In the genomic region with DNA sequence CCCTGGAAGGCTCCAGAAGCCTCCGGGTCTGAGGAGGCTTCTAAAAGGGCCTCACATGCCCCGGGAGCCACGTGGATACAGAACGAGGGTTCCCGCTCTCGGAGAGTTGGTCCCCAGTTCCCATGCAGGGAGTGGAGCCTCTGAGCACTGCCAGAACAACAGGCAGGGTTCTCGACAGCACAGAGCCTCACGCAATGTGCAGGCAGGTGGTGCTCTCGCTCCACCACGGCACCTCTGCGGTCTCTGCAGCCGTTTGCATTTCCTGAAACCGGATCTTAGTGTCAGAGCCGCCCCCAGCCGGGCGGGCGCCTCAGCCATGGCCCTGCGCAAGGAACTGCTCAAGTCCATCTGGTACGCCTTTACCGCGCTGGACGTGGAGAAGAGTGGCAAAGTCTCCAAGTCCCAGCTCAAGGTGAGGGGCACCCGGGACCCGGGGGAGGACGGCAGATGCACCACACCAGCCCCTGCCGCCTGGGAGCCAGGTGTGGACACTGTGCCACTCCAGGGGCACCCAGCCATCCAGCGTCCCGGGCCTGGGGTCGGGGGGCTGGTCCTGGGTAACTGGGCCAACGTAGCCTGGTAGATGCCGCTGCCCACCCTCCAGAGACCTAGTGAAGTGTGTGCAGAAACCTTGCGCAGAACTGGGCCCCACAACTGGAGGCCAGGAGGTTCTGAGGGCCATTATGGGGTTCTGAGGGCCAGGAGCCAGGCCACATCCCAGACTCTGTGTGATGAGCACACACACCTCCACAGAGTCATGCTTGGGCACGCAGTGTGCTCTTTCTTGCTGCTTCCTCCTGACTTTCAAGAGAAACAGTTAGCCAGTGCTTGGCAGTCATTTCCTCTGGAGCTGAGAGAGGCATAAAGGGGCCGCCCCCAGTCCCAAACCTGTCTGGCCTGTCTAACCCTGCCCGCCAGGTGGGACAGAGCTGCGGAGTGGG, we compare ENCODE assay signal across 8 cellular contexts. TPM values are rescaled to one million over a fixed set of nuclear protein-coding genes. Genes with fewer than 3 reads are reported as not detected.
DNase-seq lines count a peak whose midpoint lies in the region; ATAC-seq, FAIRE-seq and TF ChIP-seq lines count a peak whose summit lies in the region.

A gene with protein sequence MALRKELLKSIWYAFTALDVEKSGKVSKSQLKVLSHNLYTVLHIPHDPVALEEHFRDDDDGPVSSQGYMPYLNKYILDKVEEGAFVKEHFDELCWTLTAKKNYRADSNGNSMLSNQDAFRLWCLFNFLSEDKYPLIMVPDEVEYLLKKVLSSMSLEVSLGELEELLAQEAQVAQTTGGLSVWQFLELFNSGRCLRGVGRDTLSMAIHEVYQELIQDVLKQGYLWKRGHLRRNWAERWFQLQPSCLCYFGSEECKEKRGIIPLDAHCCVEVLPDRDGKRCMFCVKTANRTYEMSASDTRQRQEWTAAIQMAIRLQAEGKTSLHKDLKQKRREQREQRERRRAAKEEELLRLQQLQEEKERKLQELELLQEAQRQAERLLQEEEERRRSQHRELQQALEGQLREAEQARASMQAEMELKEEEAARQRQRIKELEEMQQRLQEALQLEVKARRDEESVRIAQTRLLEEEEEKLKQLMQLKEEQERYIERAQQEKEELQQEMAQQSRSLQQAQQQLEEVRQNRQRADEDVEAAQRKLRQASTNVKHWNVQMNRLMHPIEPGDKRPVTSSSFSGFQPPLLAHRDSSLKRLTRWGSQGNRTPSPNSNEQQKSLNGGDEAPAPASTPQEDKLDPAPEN (plus strand): TSS at position 278 of the 941 bp plus-strand sequence. CDS start 39 bp downstream, at position 317.

- H3K27ac ChIP-seq in GM23338 (ENCODE audit: low read depth) (peak within 1 kb of the TSS; percentile 76; the same call in 1 of the 2 replicates), MM.1S (ENCODE audit: low read length) (peak within 1 kb of the TSS; percentile 58), cardiac muscle cell (no peak within 1 kb of the TSS), prostate gland (peak within 1 kb of the TSS; percentile 86 to 88)

- no peaks in the 10 kb centered on the region for H3K9me2 ChIP-seq in GM23338 (ENCODE audit: insufficient read depth)
- H3K9me2 ChIP-seq in MM.1S (replicated peaks; ENCODE audit: insufficient read depth, low read length), result no peaks in the 10 kb centered on the region

- H3K79me2 ChIP-seq in GM23338 (replicated peaks; ENCODE audit: insufficient read depth), result no peaks in the 10 kb centered on the region
- H3K79me2 ChIP-seq in MM.1S (ENCODE audit: low read length), result peaks cover 39% of the 10 kb centered on the region

- peak within 1 kb of the TSS; percentile 98; the same call in 1 of the 2 replicates for H2AFZ ChIP-seq in GM23338
- peak within 1 kb of the TSS; percentile 54 for H2AFZ ChIP-seq in MM.1S (ENCODE audit: low read length)

- CTCF ChIA-PET in activated naive CD4-positive, alpha-beta T cell treated with anti-CD3 and anti-CD28 coated beads, Interleukin-2, amount 10 ng/mL, durations not matched to agents 7 days and 5 days (lab: Charles Lee), result interaction anchor here (0.6 to 8.6 kb wide), 21 partner anchors 9 to 438 kb away, joined by 3 to 174 read pairs (median 4); partner anchors contain the start of genes FANCE, PPARD and RPL10A

- H3K36me3 Mint-ChIP-seq in GM23338 (ENCODE audit: low read depth), result peaks cover 14% of the 10 kb centered on the region
- H3K36me3 Mint-ChIP-seq in activated naive CD4-positive, alpha-beta T cell treated with anti-CD3 and anti-CD28 coated beads, Interleukin-2, amount 10 ng/mL, durations not matched to agents 7 days and 5 days, result peaks cover 44% of the 10 kb centered on the region

- FAIRE-seq in urothelium cell line (lab: Jason Lieb, UNC), result no peak

- 19% methylated on average over 18 of the region's 36 CpGs for WGBS in prostate gland

- TF ChIP-seq CTCF in GM23338 (conservative IDR thresholded peaks at IDR 0.05; ENCODE audit: low read depth in 2 of 2) (peak; percentile 72 to 99), MM.1S (IDR thresholded peaks at IDR 0.05; ENCODE audit: low read length) (peak; percentile 93), cardiac muscle cell (IDR thresholded peaks at IDR 0.05; ENCODE audit: low read depth, low read length) (peak; percentile 78), prostate gland (IDR thresholded peaks at IDR 0.05) (peak; percentile 59 to 97 (median 90))

- H3K4me1 ChIP-seq in ES-I3 (ENCODE audit: insufficient read depth, low read length), result peaks cover 20% of the 10 kb centered on the region
- peaks cover 23% of the 10 kb centered on the region for H3K4me1 ChIP-seq in GM23338 (ENCODE audit: insufficient read depth)
- peaks cover 44% of the 10 kb centered on the region for H3K4me1 ChIP-seq in MM.1S (ENCODE audit: low read length)
- H3K4me1 ChIP-seq in cardiac muscle cell (ENCODE audit: low read depth), result peaks cover 7% of the 10 kb centered on the region
- H3K4me1 ChIP-seq in prostate gland (replicated peaks), result no peaks in the 10 kb centered on the region

- H4K20me1 ChIP-seq in GM23338 (replicated peaks; ENCODE audit: insufficient read depth), result no peaks in the 10 kb centered on the region
- no peaks in the 10 kb centered on the region for H4K20me1 ChIP-seq in MM.1S (ENCODE audit: insufficient read depth, low read length)

- peak within 1 kb of the TSS; percentile 55; the same call in 1 of the 2 replicates for H3K9ac ChIP-seq in ES-I3 (ENCODE audit: low read depth, low read length)
- H3K9ac ChIP-seq in MM.1S (ENCODE audit: low read length), result peak within 1 kb of the TSS; percentile 86

- H3K36me3 ChIP-seq in ES-I3 (ENCODE audit: insufficient read depth, low read length), result no peaks in the 10 kb centered on the region
- no peaks in the 10 kb centered on the region; the same call in 1 of the 2 replicates for H3K36me3 ChIP-seq in GM23338 (ENCODE audit: insufficient read depth)
- no peaks in the 10 kb centered on the region for H3K36me3 ChIP-seq in MM.1S (replicated peaks; ENCODE audit: insufficient read depth, low read length)
- H3K36me3 ChIP-seq in cardiac muscle cell, result peaks cover 5% of the 10 kb centered on the region
- peaks cover 0 to 17% of the 10 kb centered on the region in 2 donors for H3K36me3 ChIP-seq in prostate gland

- H3K4me1 Mint-ChIP-seq in GM23338, result peaks cover 31% of the 10 kb centered on the region
- H3K4me1 Mint-ChIP-seq in activated naive CD4-positive, alpha-beta T cell treated with anti-CD3 and anti-CD28 coated beads, Interleukin-2, amount 10 ng/mL, durations not matched to agents 7 days and 5 days, result peaks cover 54% of the 10 kb centered on the region

- no peaks in the 10 kb centered on the region for H3K9me3 Mint-ChIP-seq in GM23338
- H3K9me3 Mint-ChIP-seq in activated naive CD4-positive, alpha-beta T cell treated with anti-CD3 and anti-CD28 coated beads, Interleukin-2, amount 10 ng/mL, durations not matched to agents 7 days and 5 days, result no peaks in the 10 kb centered on the region

- peak within 1 kb of the TSS; percentile 27; the same call in 2 of the 3 replicates for H3K4me3 Mint-ChIP-seq in GM23338
- H3K4me3 Mint-ChIP-seq in activated naive CD4-positive, alpha-beta T cell treated with anti-CD3 and anti-CD28 coated beads, Interleukin-2, amount 10 ng/mL, durations not matched to agents 7 days and 5 days, result peak within 1 kb of the TSS; percentile 88

- H3K27me3 ChIP-seq in GM23338 (ENCODE audit: insufficient read depth) (no peaks in the 10 kb centered on the region), MM.1S (replicated peaks; ENCODE audit: insufficient read depth, low read length) (no peaks in the 10 kb centered on the region), cardiac muscle cell (no peaks in the 10 kb centered on the region), prostate gland (replicated peaks; ENCODE audit: insufficient read depth) (no peaks in the 10 kb centered on the region)

- DNase-seq in GM23338 (ENCODE audit: low spot score), result peak; percentile 94
- DNase-seq in MM.1S, result peak; percentile 94
- peak; percentile 46 for DNase-seq in SK-MEL-5 (ENCODE audit: low read depth, low spot score)
- DNase-seq in activated naive CD4-positive, alpha-beta T cell treated with anti-CD3 and anti-CD28 coated beads, Interleukin-2, amount 10 ng/mL, durations not matched to agents 7 days and 5 days, result peak; percentile 94
- peak; percentile 90 to 93 for DNase-seq in cardiac muscle cell (ENCODE audit: low read depth in 1 of 2, low spot score in 1 of 2)
- DNase-seq in prostate gland (ENCODE audit: low spot score), result peak; percentile 92
- DNase-seq in urothelium cell line (ENCODE audit: low spot score), result peak; percentile 45

- ATAC-seq in GM23338, result peak; percentile 94

- TF ChIP-seq POLR2A in prostate gland (IDR thresholded peaks at IDR 0.05), result peak; percentile 78

- H3K9me3 ChIP-seq in ES-I3 (ENCODE audit: control insufficient read depth, insufficient read depth, low read length) (no peaks in the 10 kb centered on the region), MM.1S (replicated peaks; ENCODE audit: insufficient read depth, low read length) (no peaks in the 10 kb centered on the region), cardiac muscle cell (ENCODE audit: low read depth) (no peaks in the 10 kb centered on the region), prostate gland (no peaks in the 10 kb centered on the region)

- no peak within 1 kb of the TSS for H3K27ac Mint-ChIP-seq in GM23338
- peak within 1 kb of the TSS; percentile 97 for H3K27ac Mint-ChIP-seq in activated naive CD4-positive, alpha-beta T cell treated with anti-CD3 and anti-CD28 coated beads, Interleukin-2, amount 10 ng/mL, durations not matched to agents 7 days and 5 days

- intact Hi-C loops in prostate gland (cut with DNase I), result no loop called here

- peak within 1 kb of the TSS; percentile 78 for H3K4me2 ChIP-seq in GM23338
- H3K4me2 ChIP-seq in MM.1S (ENCODE audit: low read depth, low read length), result peak within 1 kb of the TSS; percentile 61

- in situ Hi-C loops in SK-MEL-5 (cut with HindIII; ENCODE audit: low pct_unique_long_range_greater_than_20kb, low sequenced_read_pairs), result no loop called here

- H3F3A ChIP-seq in GM23338 (replicated peaks; ENCODE audit: low read depth) (no peaks in the 10 kb centered on the region), MM.1S (ENCODE audit: insufficient read depth, low read length) (peaks cover 17% of the 10 kb centered on the region)

- H3K27me3 Mint-ChIP-seq in GM23338 (ENCODE audit: insufficient read depth, low read depth, poor library complexity), result peaks cover 11% of the 10 kb centered on the region
- H3K27me3 Mint-ChIP-seq in activated naive CD4-positive, alpha-beta T cell treated with anti-CD3 and anti-CD28 coated beads, Interleukin-2, amount 10 ng/mL, durations not matched to agents 7 days and 5 days, result no peaks in the 10 kb centered on the region

- H3K4me3 ChIP-seq in GM23338 (peak within 1 kb of the TSS; percentile 50; the same call in 1 of the 2 replicates), MM.1S (ENCODE audit: low read length) (peak within 1 kb of the TSS; percentile 80), cardiac muscle cell (peak within 1 kb of the TSS; percentile 5), prostate gland (peak within 1 kb of the TSS; percentile 43 to 55)

RNA-seq across cellular contexts. Expression of the gene that starts here (rescaled TPM):
- total RNA-seq in GM23338 (2014; rRNA removed; shearing (Covaris generic)), result 5.7 and 7.2 TPM in 2 replicates
- polyA plus RNA-seq in GM23338 (2016; fragmentation: Nextera tagmentation; extraction: Ambion mirVana) (3.2 and 5.1 TPM in 2 replicates), cardiac muscle cell (2.3 and 5.7 TPM in 2 replicates)
- 0.45 and 0.71 TPM in 2 replicates for total RNA-seq in SK-MEL-5 (2014; rRNA removed; shearing (Covaris generic))
- polyA plus RNA-seq in SK-MEL-5 (2015; cell fraction: cytosol; rRNA removed), result 0.45 and 0.58 TPM in 2 replicates
- 0.74 and 1.2 TPM in 2 replicates for polyA plus RNA-seq in SK-MEL-5 (2015; cell fraction: nucleus; rRNA removed)
- total RNA-seq in cardiac muscle cell (3.0 and 9.2 TPM in 2 replicates), prostate gland (10 to 100 TPM; 20.2 to 33.4 TPM)

Comparison
In these comparisons a context has a peak if more than half of its experiments do, and no peak if none do; other contexts are left out.
1. H3K4me3 ChIP-seq: peak in every context shown above with its lines; median percentile 80 in MM.1S; 50 in GM23338; 49 in prostate gland; 5 in cardiac muscle cell.